Comparison of ENCODE assay signal across 16 cellular contexts in the genomic region with DNA sequence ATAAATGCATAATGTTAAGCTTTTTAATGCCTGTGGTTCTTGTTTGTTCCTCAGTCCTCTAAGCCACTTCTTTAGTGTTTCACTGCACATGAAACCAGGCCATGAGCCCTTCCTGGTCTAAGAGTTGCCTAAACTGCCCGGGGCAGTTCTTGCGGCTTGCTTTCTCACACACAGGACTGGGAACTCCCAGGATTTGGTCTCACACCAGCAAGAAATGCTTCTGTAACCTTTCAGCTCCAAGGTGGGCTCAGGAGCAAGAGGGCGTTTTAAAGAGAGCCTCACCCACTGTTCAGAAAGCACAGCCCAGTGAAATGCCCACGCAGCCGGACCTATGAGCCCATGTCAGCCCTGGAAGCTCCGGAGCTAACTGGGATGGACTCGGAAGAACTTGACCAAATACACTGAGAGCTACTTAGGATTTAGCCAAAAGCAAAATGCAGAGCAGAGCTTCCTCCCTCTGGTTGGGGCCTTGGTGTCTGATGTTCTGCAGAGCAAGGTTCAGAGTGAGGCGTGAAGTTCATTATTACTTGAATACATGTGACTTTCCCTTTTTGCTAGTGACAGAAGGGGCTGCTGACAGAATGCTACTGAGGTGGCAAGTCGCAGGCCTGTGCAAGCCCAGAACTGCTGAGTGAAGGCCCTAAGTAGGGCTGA. TPM values are rescaled to one million over a fixed set of nuclear protein-coding genes. Genes with fewer than 3 reads are reported as not detected.
DNase-seq lines count a peak whose midpoint lies in the region; ATAC-seq lines count a peak whose summit lies in the region.
"Had no signal": no experiment of that assay in that cellular context is flagged by ENCODE, and none has a peak within 500 bp of the region (broad histone marks: within the 10 kb centered on the region; RNA-seq: fewer than 3 reads in every experiment).

No MANE protein-coding gene starts in this region.

- no peak for ATAC-seq in left lobe of liver
- ATAC-seq in stimulated activated naive B cell treated with anti-CD40 and anti-IgM and Interleukin-4, amounts not matched to agents 10 μg/mL and 1 μg/mL and 100 μg/mL, for 72 hours (replicated peaks) = no peak
- ATAC-seq in activated T-helper 17 cell treated with anti-CD3 and anti-CD28 coated beads, Interleukin-2, amount 50 U/mL, for 72 hours (replicated peaks) = no peak

- no peak overlapping the region for H3K4me3 Mint-ChIP-seq in stimulated activated naive B cell treated with anti-CD40 and anti-IgM and Interleukin-4, amounts not matched to agents 10 μg/mL and 1 μg/mL and 100 μg/mL, for 72 hours
- no peak overlapping the region for H3K4me3 Mint-ChIP-seq in activated T-helper 17 cell treated with anti-CD3 and anti-CD28 coated beads, Interleukin-2, amount 50 U/mL, for 72 hours

- no peaks in the 10 kb centered on the region for H3K9me3 Mint-ChIP-seq in stimulated activated naive B cell treated with anti-CD40 and anti-IgM and Interleukin-4, amounts not matched to agents 10 μg/mL and 1 μg/mL and 100 μg/mL, for 72 hours
- H3K9me3 Mint-ChIP-seq in activated T-helper 17 cell treated with anti-CD3 and anti-CD28 coated beads, Interleukin-2, amount 50 U/mL, for 72 hours = no peaks in the 10 kb centered on the region
- H3K9me3 Mint-ChIP-seq: immature natural killer cell had no signal

- H3K4me3 ChIP-seq in SK-N-MC = no peak overlapping the region
- H3K4me3 ChIP-seq: spleen had no signal

- H3K4me1 Mint-ChIP-seq in stimulated activated naive B cell treated with anti-CD40 and anti-IgM and Interleukin-4, amounts not matched to agents 10 μg/mL and 1 μg/mL and 100 μg/mL, for 72 hours = peaks cover 22 to 30% of the 10 kb centered on the region in 2 donors
- H3K4me1 Mint-ChIP-seq in activated T-helper 17 cell treated with anti-CD3 and anti-CD28 coated beads, Interleukin-2, amount 50 U/mL, for 72 hours = peaks cover 16% of the 10 kb centered on the region

- no peaks in the 10 kb centered on the region for H3K27me3 Mint-ChIP-seq in stimulated activated naive B cell treated with anti-CD40 and anti-IgM and Interleukin-4, amounts not matched to agents 10 μg/mL and 1 μg/mL and 100 μg/mL, for 72 hours
- H3K27me3 Mint-ChIP-seq in activated T-helper 17 cell treated with anti-CD3 and anti-CD28 coated beads, Interleukin-2, amount 50 U/mL, for 72 hours = no peaks in the 10 kb centered on the region

- no peak overlapping the region for H3K9ac ChIP-seq in SK-N-MC (ENCODE audit: insufficient read length)

- peaks cover 2 to 11% of the 10 kb centered on the region in 2 donors for H3K36me3 Mint-ChIP-seq in stimulated activated naive B cell treated with anti-CD40 and anti-IgM and Interleukin-4, amounts not matched to agents 10 μg/mL and 1 μg/mL and 100 μg/mL, for 72 hours
- H3K36me3 Mint-ChIP-seq in activated T-helper 17 cell treated with anti-CD3 and anti-CD28 coated beads, Interleukin-2, amount 50 U/mL, for 72 hours (ENCODE audit: low read depth) = peaks cover 35% of the 10 kb centered on the region
- H3K36me3 Mint-ChIP-seq: immature natural killer cell had no signal

- H3K36me3 ChIP-seq in SK-N-MC (ENCODE audit: insufficient read depth, low read length) = peaks cover 10% of the 10 kb centered on the region

- peak overlapping the region; percentile 14 for H3K27ac Mint-ChIP-seq in stimulated activated naive B cell treated with anti-CD40 and anti-IgM and Interleukin-4, amounts not matched to agents 10 μg/mL and 1 μg/mL and 100 μg/mL, for 72 hours
- H3K27ac Mint-ChIP-seq in activated T-helper 17 cell treated with anti-CD3 and anti-CD28 coated beads, Interleukin-2, amount 50 U/mL, for 72 hours = no peak overlapping the region

- H3K9me3 ChIP-seq in SK-N-MC (ENCODE audit: low read depth, low read length) = no peaks in the 10 kb centered on the region
- H3K9me3 ChIP-seq: neutrophil, spleen had no signal

- peak; percentile 48 for DNase-seq in activated effector memory CD4-positive, alpha-beta T cell treated with anti-CD3 and anti-CD28 coated beads, Interleukin-2, amount 50 U/mL, for 16 hours
- no peak for DNase-seq in activated effector memory CD4-positive, alpha-beta T cell treated with Interleukin-2 at 50 U/mL for 16 hours
- no peak for DNase-seq in SK-N-MC (ENCODE audit: low read depth, low spot score)
- peak; percentile 33 for DNase-seq in left lobe of liver (ENCODE audit: low spot score)
- DNase-seq in stimulated activated naive B cell treated with anti-CD40 and anti-IgM and Interleukin-4, amounts not matched to agents 10 μg/mL and 1 μg/mL and 100 μg/mL, for 72 hours = no peak
- DNase-seq in NCI-H1417 treated with DMSO at 0.1 percent for 48 hours (lab: John Stamatoyannopoulos, UW) = no peak
- no peak for DNase-seq in SKM-1 (lab: John Stamatoyannopoulos, UW; ENCODE audit: unreplicated experiment)
- DNase-seq: ACHN, immature natural killer cell, NCI-H187 treated with DMSO at 0.1 percent for 48 hours, spleen had no signal

- H3K27ac ChIP-seq in SK-N-MC = peak overlapping the region; percentile 70
- H3K27ac ChIP-seq: neutrophil, spleen had no signal

RNA-seq across cellular contexts. Expression of gene SLC25A29, which starts 23.4 kb away (rescaled TPM):
- 34.1 TPM for total RNA-seq in left lobe of liver
- total RNA-seq in activated T-helper 17 cell treated with anti-CD3 and anti-CD28 coated beads, Interleukin-2, amount 50 U/mL, for 72 hours = 1 to 10 TPM; 3.8 to 9.3 TPM

RNA-seq across cellular contexts. Expression of gene SLC25A47, which starts 40.2 kb away (rescaled TPM):
- total RNA-seq in left lobe of liver = 191 TPM
- total RNA-seq in activated T-helper 17 cell treated with anti-CD3 and anti-CD28 coated beads, Interleukin-2, amount 50 U/mL, for 72 hours = not detected
- total RNA-seq: activated CD8-positive, alpha-beta memory T cell treated with anti-CD3 and anti-CD28 coated beads for 36 hours; frontal cortex; spleen; urinary bladder had no signal

RNA-seq across cellular contexts. Expression of gene YY1, which starts 43.9 kb away (rescaled TPM):
- 34.2 TPM for total RNA-seq in left lobe of liver
- total RNA-seq in activated T-helper 17 cell treated with anti-CD3 and anti-CD28 coated beads, Interleukin-2, amount 50 U/mL, for 72 hours = 10 to 100 TPM; 63.8 to 77.0 TPM

Comparison
In these comparisons a context has a peak if more than half of its experiments do, and no peak if none do; other contexts are left out.
1. DNase-seq: peak in activated effector memory CD4-positive, alpha-beta T cell treated with anti-CD3 and anti-CD28 coated beads, Interleukin-2, amount 50 U/mL, for 16 hours (single experiment) and left lobe of liver (single experiment); none in activated effector memory CD4-positive, alpha-beta T cell treated with Interleukin-2 at 50 U/mL for 16 hours (single experiment), SK-N-MC (single experiment), stimulated activated naive B cell treated with anti-CD40 and anti-IgM and Interleukin-4, amounts not matched to agents 10 μg/mL and 1 μg/mL and 100 μg/mL, for 72 hours (single experiment), NCI-H1417 treated with DMSO at 0.1 percent for 48 hours (single experiment) and SKM-1 (single experiment).
2. RNA of gene SLC25A47, which starts 40.2 kb away (total RNA-seq): 191 TPM in left lobe of liver (single experiment); not detected in activated T-helper 17 cell treated with anti-CD3 and anti-CD28 coated beads, Interleukin-2, amount 50 U/mL, for 72 hours; every median in the first group is over 100 times any median in the second.